In genomic region chr2:200901459-200902072, GRCh38 we compare ENCODE assay signal across 9 cellular contexts. TPM values are rescaled to one million over a fixed set of nuclear protein-coding genes. Genes with fewer than 3 reads are reported as not detected.
DNase-seq lines count a peak whose midpoint lies in the region; ATAC-seq and TF ChIP-seq lines count a peak whose summit lies in the region.
"Had no signal": no experiment of that assay in that cellular context is flagged by ENCODE, and none has a peak within 500 bp of the region (broad histone marks: within the 10 kb centered on the region; RNA-seq: fewer than 3 reads in every experiment).

No MANE protein-coding gene starts in this region.

- ATAC-seq in HG02885 (IDR thresholded peaks at IDR 0.05; ENCODE audit: poor library complexity, unreplicated experiment): peak; percentile 99

- H3K36me3 ChIP-seq in adipocyte (ENCODE audit: control insufficient read depth, insufficient read depth, low read length, severe bottlenecking) (peaks cover 63% of the 10 kb centered on the region), right atrium auricular region (peaks cover 38% of the 10 kb centered on the region)

- H3K27ac ChIP-seq in right atrium auricular region: no peak overlapping the region
- H3K27ac ChIP-seq: BLaER1 had no signal

- H3K9me3 ChIP-seq in adipocyte (ENCODE audit: control insufficient read depth, low read length) (no peaks in the 10 kb centered on the region), right atrium auricular region (no peaks in the 10 kb centered on the region)
- H3K9me3 ChIP-seq: BLaER1 had no signal

- peak; percentile 54 to 83 for TF ChIP-seq CTCF in right atrium auricular region (IDR thresholded peaks at IDR 0.05)

- peaks cover 11% of the 10 kb centered on the region for H3K4me1 ChIP-seq in adipocyte (ENCODE audit: control insufficient read depth, insufficient read depth, low read length)
- peaks cover 0 to 5% of the 10 kb centered on the region in 2 donors for H3K4me1 ChIP-seq in right atrium auricular region
- H3K4me1 ChIP-seq: BLaER1 had no signal

- peak overlapping the region; percentile 14 for H3K9ac ChIP-seq in adipocyte (ENCODE audit: low read length)
- H3K9ac ChIP-seq: BLaER1 had no signal

- DNase-seq in activated gamma-delta T cell treated with Interleukin-2 at 50 U/mL for 16 hours: peak; percentile 70
- DNase-seq in activated gamma-delta T cell (lab: John Stamatoyannopoulos, UW): no peak
- peak; percentile 67 for DNase-seq in NCI-H1436 treated with DMSO at 0.1 percent for 48 hours (lab: John Stamatoyannopoulos, UW)
- peak; percentile 64 for DNase-seq in T follicular helper cell (ENCODE audit: low read depth)
- DNase-seq in adipocyte (ENCODE audit: low read depth): peak; percentile 93
- DNase-seq in right atrium auricular region (ENCODE audit: low spot score): peak; percentile 68
- peak; percentile 64 for DNase-seq in skeletal muscle cell (ENCODE audit: low read depth)

- H3K27me3 ChIP-seq in adipocyte (replicated peaks; ENCODE audit: control insufficient read depth, insufficient read depth, low read length) (no peaks in the 10 kb centered on the region), right atrium auricular region (no peaks in the 10 kb centered on the region)
- H3K27me3 ChIP-seq: BLaER1 had no signal

- H3K4me3 ChIP-seq in adipocyte (ENCODE audit: low read length) (no peak overlapping the region), right atrium auricular region (no peak overlapping the region), skeletal muscle cell (ENCODE audit: low read depth, low read length) (no peak overlapping the region)
- H3K4me3 ChIP-seq: BLaER1 had no signal

RNA-seq across cellular contexts. Expression of gene NIF3L1, which starts 12.4 kb away (rescaled TPM):
- total RNA-seq in right atrium auricular region: 10 to 100 TPM; 16.1 to 16.6 TPM

RNA-seq across cellular contexts. Expression of gene PPIL3, which starts 12.7 kb away (rescaled TPM):
- total RNA-seq in right atrium auricular region: 10 to 100 TPM in 1 of 2 donors, 1 to 10 TPM in 1; 6.1 to 22.9 TPM

RNA-seq across cellular contexts. Expression of gene CLK1, which starts 37.1 kb away (rescaled TPM):
- 10 to 100 TPM; 41.7 to 62.5 TPM for total RNA-seq in right atrium auricular region
